Comparison of ENCODE assay signal across 14 cellular contexts in the genomic region with DNA sequence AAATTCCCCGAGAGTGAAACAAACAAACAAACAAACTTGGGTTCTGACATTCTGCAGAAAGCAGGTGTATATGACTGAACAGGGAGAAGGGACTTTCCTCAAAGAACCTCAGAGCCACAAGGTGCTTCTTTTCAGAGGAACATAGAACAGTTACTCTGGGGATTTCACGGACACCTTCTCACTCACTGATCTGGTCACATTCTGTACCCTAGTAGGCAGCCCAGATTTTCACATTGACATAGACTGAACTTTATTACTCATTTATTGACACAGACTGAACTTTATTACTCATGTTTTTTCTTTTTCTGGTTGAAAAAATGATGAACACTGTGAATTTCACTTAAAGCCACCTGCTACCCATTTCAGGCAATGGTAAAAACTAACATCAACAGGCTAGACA.
DNase-seq lines count a peak whose midpoint lies in the region; ATAC-seq and TF ChIP-seq lines count a peak whose summit lies in the region.
"Had no signal": no experiment of that assay in that cellular context is flagged by ENCODE, and none has a peak within 500 bp of the region (broad histone marks: within the 10 kb centered on the region; RNA-seq: fewer than 3 reads in every experiment).

No MANE protein-coding gene starts in this region.

- H3K9ac ChIP-seq in MM.1S (ENCODE audit: low read length) = no peak overlapping the region
- H3K9ac ChIP-seq: parathyroid adenoma had no signal

- DNase-seq in MM.1S (peak; percentile 56), NCI-H2081 treated with DMSO at 0.1 percent for 48 hours (lab: John Stamatoyannopoulos, UW) (no peak), amygdala (lab: John Stamatoyannopoulos, UW) (no peak), UCSD-AML1 (lab: John Stamatoyannopoulos, UW; ENCODE audit: unreplicated experiment) (no peak), DMS79 (lab: John Stamatoyannopoulos, UW) (no peak)
- DNase-seq: cortex of kidney, IMR-90, lower lobe of right lung had no signal

- H3K4me1 ChIP-seq in MM.1S (ENCODE audit: low read length) = peaks cover 11% of the 10 kb centered on the region; the same call in 1 of the 2 replicates
- H3K4me1 ChIP-seq: lower lobe of right lung, parathyroid adenoma had no signal

- H3K4me3 ChIP-seq in MM.1S (ENCODE audit: low read length) = no peak overlapping the region
- H3K4me3 ChIP-seq: lower lobe of right lung, tibial nerve had no signal

- H3K9me3 ChIP-seq in MM.1S (replicated peaks; ENCODE audit: insufficient read depth, low read length) = no peaks in the 10 kb centered on the region
- H3K9me3 ChIP-seq: lower lobe of right lung, tibial nerve had no signal

- ATAC-seq in GM18861 (IDR thresholded peaks at IDR 0.05; ENCODE audit: unreplicated experiment) (peak; percentile 98), GM21360 (IDR thresholded peaks at IDR 0.05; ENCODE audit: unreplicated experiment) (peak; percentile 97), HG02973 (IDR thresholded peaks at IDR 0.05; ENCODE audit: unreplicated experiment) (peak; percentile 98)
- ATAC-seq: lower lobe of right lung had no signal

- peak overlapping the region; percentile 58; the same call in 1 of the 2 replicates for H3K27ac ChIP-seq in MM.1S (ENCODE audit: low read length)
- H3K27ac ChIP-seq: lower lobe of right lung, parathyroid adenoma, tibial nerve, VCaP had no signal

- peak overlapping the region; percentile 12; the same call in 1 of the 2 replicates for H3K4me2 ChIP-seq in MM.1S (ENCODE audit: low read depth, low read length)

- H3K79me2 ChIP-seq in MM.1S (ENCODE audit: low read length) = no peaks in the 10 kb centered on the region
- H3K79me2 ChIP-seq: parathyroid adenoma had no signal

- H4K20me1 ChIP-seq in MM.1S (ENCODE audit: insufficient read depth, low read length) = no peaks in the 10 kb centered on the region

- H3K36me3 ChIP-seq in MM.1S (replicated peaks; ENCODE audit: insufficient read depth, low read length) = no peaks in the 10 kb centered on the region
- H3K36me3 ChIP-seq: lower lobe of right lung, tibial nerve had no signal

- H3K27me3 ChIP-seq in MM.1S (replicated peaks; ENCODE audit: insufficient read depth, low read length) = no peaks in the 10 kb centered on the region
- H3K27me3 ChIP-seq: tibial nerve had no signal

- H3K9me2 ChIP-seq in MM.1S (replicated peaks; ENCODE audit: insufficient read depth, low read length) = no peaks in the 10 kb centered on the region

- no peak for TF ChIP-seq CTCF in MM.1S (IDR thresholded peaks at IDR 0.05; ENCODE audit: low read length)

- H3F3A ChIP-seq in MM.1S (ENCODE audit: insufficient read depth, low read length) = no peaks in the 10 kb centered on the region

- H2AFZ ChIP-seq in MM.1S (ENCODE audit: low read length) = no peak overlapping the region
- H2AFZ ChIP-seq: parathyroid adenoma had no signal
